In genomic region chr10:92121686-92122492, GRCh38 we compare ENCODE assay signal across 28 cellular contexts.
DNase-seq lines count a peak whose midpoint lies in the region; ATAC-seq and TF ChIP-seq lines count a peak whose summit lies in the region.
"Had no signal": no experiment of that assay in that cellular context is flagged by ENCODE, and none has a peak within 500 bp of the region (broad histone marks: within the 10 kb centered on the region; RNA-seq: fewer than 3 reads in every experiment).

No MANE protein-coding gene starts in this region.

- H3K27me3 ChIP-seq in body of pancreas (no peaks in the 10 kb centered on the region), hepatocyte (no peaks in the 10 kb centered on the region), psoas muscle (ENCODE audit: insufficient read depth in 3 of 3, low read length in 2 of 3) (no peaks in the 10 kb centered on the region), left lung (no peaks in the 10 kb centered on the region), Karpas-422 (ENCODE audit: low read length) (no peaks in the 10 kb centered on the region)
- H3K27me3 ChIP-seq: BLaER1 treated with 17β-estradiol and CSF1 and Interleukin-3, amounts not matched to agents 10 nM and 100 nM; spleen; testis had no signal

- H3K9me3 ChIP-seq in body of pancreas = no peaks in the 10 kb centered on the region
- H3K9me3 ChIP-seq in hepatocyte (ENCODE audit: low read depth) = no peaks in the 10 kb centered on the region
- H3K9me3 ChIP-seq in psoas muscle = no peaks in the 10 kb centered on the region
- no peaks in the 10 kb centered on the region for H3K9me3 ChIP-seq in left lung
- no peaks in the 10 kb centered on the region for H3K9me3 ChIP-seq in Karpas-422 (ENCODE audit: low read length)
- H3K9me3 ChIP-seq: BLaER1 treated with 17β-estradiol and CSF1 and Interleukin-3, amounts not matched to agents 10 nM and 100 nM; spleen; testis had no signal

- peaks cover 76% of the 10 kb centered on the region for H3K4me1 ChIP-seq in body of pancreas
- peaks cover 40% of the 10 kb centered on the region for H3K4me1 ChIP-seq in hepatocyte (ENCODE audit: insufficient read depth)
- peaks cover 53% of the 10 kb centered on the region for H3K4me1 ChIP-seq in psoas muscle
- peaks cover 22 to 30% of the 10 kb centered on the region in 2 donors for H3K4me1 ChIP-seq in left lung
- no peaks in the 10 kb centered on the region; the same call in 1 of the 2 replicates for H3K4me1 ChIP-seq in Karpas-422 (ENCODE audit: low read length)

- no TSS peak for BruUV-seq in Calu3 (replicated peaks; lab: Mats Ljungman, UMichigan)

- no peak for TF ChIP-seq CTCF in Calu3 (IDR thresholded peaks at IDR 0.05; ENCODE audit: unreplicated experiment)
- no peak for TF ChIP-seq CTCF in body of pancreas (IDR thresholded peaks at IDR 0.05)
- TF ChIP-seq CTCF in hepatocyte (IDR thresholded peaks at IDR 0.05; ENCODE audit: poor library complexity) = no peak
- no peak for TF ChIP-seq CTCF in psoas muscle (IDR thresholded peaks at IDR 0.05)
- no peak for TF ChIP-seq CTCF in left lung (IDR thresholded peaks at IDR 0.05)

- H3K4me2 ChIP-seq in hepatocyte (peak overlapping the region; percentile 21), Karpas-422 (ENCODE audit: low read depth, low read length, poor library complexity, severe bottlenecking) (no peak overlapping the region)
- H3K4me2 ChIP-seq: BLaER1 treated with 17β-estradiol and CSF1 and Interleukin-3, amounts not matched to agents 10 nM and 100 nM had no signal

- H3K9ac ChIP-seq in Karpas-422 (ENCODE audit: low read length) = no peak overlapping the region
- H3K9ac ChIP-seq: BLaER1 treated with 17β-estradiol and CSF1 and Interleukin-3, amounts not matched to agents 10 nM and 100 nM had no signal

- no peak for DNase-seq in Calu3
- DNase-seq in body of pancreas = no peak
- DNase-seq in hepatocyte (ENCODE audit: low spot score) = no peak
- no peak for DNase-seq in psoas muscle
- DNase-seq in COLO829 (ENCODE audit: low spot score) = no peak
- no peak for DNase-seq in left lung
- no peak for DNase-seq in Karpas-422
- DNase-seq: activated B cell treated with CpG ODN at 0.5 μM for 24 hours; activated CD4-positive, alpha-beta T cell treated with anti-CD3 and anti-CD28 coated beads, Interleukin-2, amount 50 U/mL, for 48 hours; activated CD8-positive, alpha-beta memory T cell treated with anti-CD3 and anti-CD28 coated beads, Interleukin-2, amount 50 U/mL, for 48 hours; activated naive CD8-positive, alpha-beta T cell treated with anti-CD3 and anti-CD28 coated beads for 36 hours; effector memory CD4-positive, alpha-beta T cell; EL; erythroblast; islet precursor cell; KBM-7; mesenchymal stem cell; NCI-H1436 treated with DMSO at 0.1 percent for 48 hours; NCI-H2107; NCI-H446 treated with DMSO at 0.1 percent for 48 hours; retina; spleen; stimulated activated CD4-positive, alpha-beta T cell treated with anti-CD3 and anti-CD28 coated beads, Interleukin-2, amount 100 ng/mL, for 48 hours; testis had no signal

- H3K4me1 Mint-ChIP-seq in Calu3 (ENCODE audit: low read depth, unreplicated experiment) = peaks cover 54% of the 10 kb centered on the region
- H3K4me1 Mint-ChIP-seq: activated naive CD8-positive, alpha-beta T cell treated with anti-CD3 and anti-CD28 coated beads for 36 hours had no signal

- H3K36me3 ChIP-seq in body of pancreas (replicated peaks in 1 of 2; ENCODE audit: insufficient read depth in 1 of 2, low read depth in 2 of 2) (no peaks in the 10 kb centered on the region), hepatocyte (replicated peaks; ENCODE audit: insufficient read depth, low read depth) (no peaks in the 10 kb centered on the region), psoas muscle (ENCODE audit: insufficient read depth in 1 of 2, low read depth in 1 of 2) (no peaks in the 10 kb centered on the region), left lung (no peaks in the 10 kb centered on the region), Karpas-422 (ENCODE audit: insufficient read depth, low read length) (no peaks in the 10 kb centered on the region)

- CTCF ChIA-PET in Calu3 (lab: Charles Lee) = no interaction called here

- H2AFZ ChIP-seq in hepatocyte (no peak overlapping the region), Karpas-422 (ENCODE audit: low read length) (no peak overlapping the region)

- TF ChIP-seq POLR2A in body of pancreas (IDR thresholded peaks at IDR 0.05) = no peak

- H3K27ac ChIP-seq in body of pancreas (peak overlapping the region; percentile 34 to 91 (median 84)), hepatocyte (peak overlapping the region; percentile 45), psoas muscle (peak overlapping the region; percentile 20), left lung (peak overlapping the region in 1 of 2 donors; percentile 67), Karpas-422 (ENCODE audit: low read length) (no peak overlapping the region)
- H3K27ac ChIP-seq: BLaER1 treated with 17β-estradiol and CSF1 and Interleukin-3, amounts not matched to agents 10 nM and 100 nM; spleen; testis had no signal

- H3K79me2 ChIP-seq in hepatocyte (no peaks in the 10 kb centered on the region), Karpas-422 (ENCODE audit: low read length) (peaks cover 48% of the 10 kb centered on the region)

- H3K9me3 Mint-ChIP-seq in Calu3 (ENCODE audit: low read depth, unreplicated experiment) = no peaks in the 10 kb centered on the region
- H3K9me3 Mint-ChIP-seq: activated B cell treated with CpG ODN at 0.5 μM for 24 hours; activated naive CD8-positive, alpha-beta T cell treated with anti-CD3 and anti-CD28 coated beads for 36 hours; activated T-helper 2 cell treated with anti-CD3 and anti-CD28 coated beads, Interferon-gamma antibody, Interleukin-2, Interleukin-4, amounts not matched to agents 10 μg/mL and 5 μg/mL and 100 μg/mL, durations not matched to agents 14 hours and 24 hours and 36 hours; stimulated activated memory B cell treated with anti-CD40 and anti-IgM and Interleukin-4, amounts not matched to agents 10 μg/mL and 1 μg/mL and 100 μg/mL, for 72 hours had no signal

- no peak overlapping the region for H3K4me3 Mint-ChIP-seq in Calu3 (ENCODE audit: low read depth, unreplicated experiment)
- H3K4me3 Mint-ChIP-seq: activated B cell treated with CpG ODN at 0.5 μM for 24 hours; activated naive CD8-positive, alpha-beta T cell treated with anti-CD3 and anti-CD28 coated beads for 36 hours; stimulated activated memory B cell treated with anti-CD40 and anti-IgM and Interleukin-4, amounts not matched to agents 10 μg/mL and 1 μg/mL and 100 μg/mL, for 72 hours had no signal

- no peaks in the 10 kb centered on the region for H3K27me3 Mint-ChIP-seq in Calu3 (ENCODE audit: unreplicated experiment)
- H3K27me3 Mint-ChIP-seq: activated B cell treated with CpG ODN at 0.5 μM for 24 hours; activated naive CD8-positive, alpha-beta T cell treated with anti-CD3 and anti-CD28 coated beads for 36 hours; stimulated activated memory B cell treated with anti-CD40 and anti-IgM and Interleukin-4, amounts not matched to agents 10 μg/mL and 1 μg/mL and 100 μg/mL, for 72 hours had no signal

- 47 to 53% methylated on average over 3 of the region's 3 CpGs for WGBS in body of pancreas, 2 donors
- 61% methylated on average over 3 of the region's 3 CpGs for WGBS in hepatocyte (ENCODE audit: low lambda C conversion rate, missing lambda C conversion rate)
- WGBS in psoas muscle, 3 donors = 32 to 42% (median 40%) methylated on average over 3 of the region's 3 CpGs

- H3K36me3 Mint-ChIP-seq in Calu3 (ENCODE audit: insufficient read depth, unreplicated experiment) = no peaks in the 10 kb centered on the region

- no peaks in the 10 kb centered on the region for H4K20me1 ChIP-seq in hepatocyte (ENCODE audit: insufficient read depth, poor library complexity, severe bottlenecking)
- no peaks in the 10 kb centered on the region for H4K20me1 ChIP-seq in Karpas-422 (ENCODE audit: insufficient read depth, low read depth, low read length)

- ATAC-seq in body of pancreas = no peak
- no peak for ATAC-seq in psoas muscle
- ATAC-seq in HG03159 (IDR thresholded peaks at IDR 0.05; ENCODE audit: unreplicated experiment) = no peak
- no peak for ATAC-seq in left lung
- ATAC-seq: stimulated activated memory B cell treated with anti-CD40 and anti-IgM and Interleukin-4, amounts not matched to agents 10 μg/mL and 1 μg/mL and 100 μg/mL, for 72 hours had no signal

- intact Hi-C loops in Calu3 (cut with micrococcal nuclease; ENCODE audit: unreplicated experiment) = loop anchor here (5.0 kb wide), 1 partner anchor 120 kb away; no protein-coding TSS in a partner anchor
- intact Hi-C loops in body of pancreas (cut with DNase I) = no loop called here
- intact Hi-C loops in psoas muscle (cut with DNase I) = no loop called here
- intact Hi-C loops in left lung (cut with DNase I) = no loop called here

- H3K4me3 ChIP-seq in body of pancreas (no peak overlapping the region), hepatocyte (no peak overlapping the region), psoas muscle (no peak overlapping the region), left lung (no peak overlapping the region), Karpas-422 (ENCODE audit: low read length) (no peak overlapping the region)
- H3K4me3 ChIP-seq: BLaER1 treated with 17β-estradiol and CSF1 and Interleukin-3, amounts not matched to agents 10 nM and 100 nM; spleen; testis had no signal

- no peaks in the 10 kb centered on the region for H3K9me2 ChIP-seq in hepatocyte (replicated peaks; ENCODE audit: insufficient read depth)
- no peaks in the 10 kb centered on the region for H3K9me2 ChIP-seq in Karpas-422 (replicated peaks; ENCODE audit: insufficient read depth, low read length)

- peak overlapping the region; percentile 91 for H3K27ac Mint-ChIP-seq in Calu3 (ENCODE audit: unreplicated experiment)
- H3K27ac Mint-ChIP-seq: activated B cell treated with CpG ODN at 0.5 μM for 24 hours; activated naive CD8-positive, alpha-beta T cell treated with anti-CD3 and anti-CD28 coated beads for 36 hours; activated T-helper 2 cell treated with anti-CD3 and anti-CD28 coated beads, Interferon-gamma antibody, Interleukin-2, Interleukin-4, amounts not matched to agents 10 μg/mL and 5 μg/mL and 100 μg/mL, durations not matched to agents 14 hours and 24 hours and 36 hours; stimulated activated memory B cell treated with anti-CD40 and anti-IgM and Interleukin-4, amounts not matched to agents 10 μg/mL and 1 μg/mL and 100 μg/mL, for 72 hours had no signal
